13 cellular contexts compared by ENCODE assay signal in genomic region chr13:72986197-72986596, GRCh38.
DNase-seq lines count a peak whose midpoint lies in the region; ATAC-seq and TF ChIP-seq lines count a peak whose summit lies in the region.
"Had no signal": no experiment of that assay in that cellular context is flagged by ENCODE, and none has a peak within 500 bp of the region (broad histone marks: within the 10 kb centered on the region; RNA-seq: fewer than 3 reads in every experiment).

No MANE protein-coding gene starts in this region.

- H3K4me2 ChIP-seq in mesendoderm (ENCODE audit: low read length): no peak overlapping the region

- H3K27me3 ChIP-seq in mesendoderm (ENCODE audit: insufficient read depth, low read length, poor library complexity) (no peaks in the 10 kb centered on the region), BE2C (no peaks in the 10 kb centered on the region)

- no peaks in the 10 kb centered on the region for H3K79me1 ChIP-seq in mesendoderm (ENCODE audit: low read length)

- H3K18ac ChIP-seq in mesendoderm (ENCODE audit: low read length): no peak overlapping the region

- H4K8ac ChIP-seq in mesendoderm (ENCODE audit: low read depth, low read length): no peak overlapping the region

- ATAC-seq in HG03039 (IDR thresholded peaks at IDR 0.05; ENCODE audit: unreplicated experiment): no peak

- no CpG with 5 or more reads among the region's 1 CpG for WGBS in mesendoderm (ENCODE audit: extremely low coverage, insufficient coverage, low lambda C conversion rate)

- no peak overlapping the region for H2BK120ac ChIP-seq in mesendoderm (ENCODE audit: low read depth, low read length)

- H3K4ac ChIP-seq in mesendoderm (ENCODE audit: low read depth, low read length): no peak overlapping the region

- no peaks in the 10 kb centered on the region for H3K36me3 ChIP-seq in mesendoderm (ENCODE audit: control insufficient read depth, insufficient read depth, low read length)
- no peaks in the 10 kb centered on the region; the same call in 1 of the 2 replicates for H3K36me3 ChIP-seq in BE2C

- DNase-seq in amniotic epithelial cell (ENCODE audit: low read depth): peak; percentile 18
- peak; percentile 49 for DNase-seq in mesendoderm
- peak; percentile 8 for DNase-seq in renal cortical epithelial cell (ENCODE audit: low read depth)
- no peak for DNase-seq in BE2C
- DNase-seq in activated CD4-positive, alpha-beta T cell treated with anti-CD3 and anti-CD28 coated beads for 48 hours: no peak
- DNase-seq: C1 segment of cervical spinal cord; CD4-positive, CD25-positive, alpha-beta regulatory T cell; CD8-positive, alpha-beta memory T cell; COR-L47; GM23248; HCEC 1CT had no signal

- no peak for TF ChIP-seq CTCF in BE2C (IDR thresholded peaks at IDR 0.05; ENCODE audit: low read depth, low read length)

- no peak overlapping the region for H3K23ac ChIP-seq in mesendoderm (ENCODE audit: low read length)

- no peak overlapping the region for H3K27ac ChIP-seq in mesendoderm (ENCODE audit: low read depth, low read length)
- H3K27ac ChIP-seq: GM23248, HL-60 had no signal

- no peak overlapping the region for H3K4me3 ChIP-seq in mesendoderm (ENCODE audit: low read length)
- H3K4me3 ChIP-seq in BE2C (ENCODE audit: low read depth, low read length): no peak overlapping the region
- H3K4me3 ChIP-seq: GM23248 had no signal

- no peak overlapping the region for H2BK5ac ChIP-seq in mesendoderm (ENCODE audit: low read length)

- H2AK5ac ChIP-seq in mesendoderm (ENCODE audit: low read length): no peak overlapping the region

- H3K9ac ChIP-seq in mesendoderm (ENCODE audit: low read length): no peak overlapping the region
- H3K9ac ChIP-seq: GM23248 had no signal

- H3K9me3 ChIP-seq in BE2C: no peaks in the 10 kb centered on the region

- H3K79me2 ChIP-seq in mesendoderm (ENCODE audit: control insufficient read depth, insufficient read depth, low read length): no peaks in the 10 kb centered on the region

- H3K4me1 ChIP-seq in mesendoderm (ENCODE audit: control insufficient read depth, low read depth, low read length) (no peaks in the 10 kb centered on the region), BE2C (no peaks in the 10 kb centered on the region)

- H2BK15ac ChIP-seq in mesendoderm (replicated peaks; ENCODE audit: low read depth): no peak overlapping the region

- no peak overlapping the region for H3K56ac ChIP-seq in mesendoderm (ENCODE audit: low read length)

- H4K5ac ChIP-seq in mesendoderm (ENCODE audit: low read length): no peak overlapping the region

Comparison
In these comparisons a context has a peak if more than half of its experiments do, and no peak if none do; other contexts are left out.
1. DNase-seq: peak in amniotic epithelial cell (single experiment), mesendoderm (single experiment) and renal cortical epithelial cell (single experiment); none in BE2C (single experiment) and activated CD4-positive, alpha-beta T cell treated with anti-CD3 and anti-CD28 coated beads for 48 hours (single experiment).